15 cellular contexts compared by ENCODE assay signal in genomic region chr12:4441355-4442330, GRCh38. TPM values are rescaled to one million over a fixed set of nuclear protein-coding genes. Genes with fewer than 3 reads are reported as not detected.
DNase-seq lines count a peak whose midpoint lies in the region; ATAC-seq lines count a peak whose summit lies in the region.
"Had no signal": no experiment of that assay in that cellular context is flagged by ENCODE, and none has a peak within 500 bp of the region (broad histone marks: within the 10 kb centered on the region; RNA-seq: fewer than 3 reads in every experiment).

No MANE protein-coding gene starts in this region.

- ATAC-seq in GM19455 (IDR thresholded peaks at IDR 0.05; ENCODE audit: unreplicated experiment) (no peak), GM18517 (IDR thresholded peaks at IDR 0.05; ENCODE audit: unreplicated experiment) (no peak)
- ATAC-seq: esophagus mucosa, T-helper 17 cell had no signal

- DNase-seq in DMS153 (lab: John Stamatoyannopoulos, UW) (peak; percentile 35), NCI-H1105 (lab: John Stamatoyannopoulos, UW) (peak; percentile 10), mucosa of gallbladder (ENCODE audit: low spot score) (peak; percentile 7), HCEC 1CT (no peak)
- DNase-seq in activated CD8-positive, alpha-beta memory T cell treated with anti-CD3 and anti-CD28 coated beads, Interleukin-2, amount 50 U/mL, for 48 hours, result peak; percentile 30
- no peak for DNase-seq in activated CD4-positive, CD25-positive, alpha-beta regulatory T cell (lab: John Stamatoyannopoulos, UW)
- DNase-seq: activated T-cell treated with anti-CD3 and anti-CD28 coated beads, Interleukin-2, amount 50 U/mL, for 1 hour; CD4-positive, CD25-positive, alpha-beta regulatory T cell; kidney glomerular epithelial cell; NCI-H510A; posterior cingulate gyrus; T-helper 17 cell had no signal

RNA-seq across cellular contexts. Expression of gene FGF6, which starts 4.0 kb away (rescaled TPM):
- not detected for total RNA-seq in mucosa of gallbladder
- total RNA-seq: CD4-positive, CD25-positive, alpha-beta regulatory T cell; esophagus mucosa; T-helper 17 cell had no signal

Comparison
In these comparisons a context has a peak if more than half of its experiments do, and no peak if none do; other contexts are left out.
1. DNase-seq: peak in DMS153 (single experiment), NCI-H1105 (single experiment), activated CD8-positive, alpha-beta memory T cell treated with anti-CD3 and anti-CD28 coated beads, Interleukin-2, amount 50 U/mL, for 48 hours (single experiment) and mucosa of gallbladder (single experiment); none in HCEC 1CT (single experiment) and activated CD4-positive, CD25-positive, alpha-beta regulatory T cell (0 of 4).